In the genomic region with DNA sequence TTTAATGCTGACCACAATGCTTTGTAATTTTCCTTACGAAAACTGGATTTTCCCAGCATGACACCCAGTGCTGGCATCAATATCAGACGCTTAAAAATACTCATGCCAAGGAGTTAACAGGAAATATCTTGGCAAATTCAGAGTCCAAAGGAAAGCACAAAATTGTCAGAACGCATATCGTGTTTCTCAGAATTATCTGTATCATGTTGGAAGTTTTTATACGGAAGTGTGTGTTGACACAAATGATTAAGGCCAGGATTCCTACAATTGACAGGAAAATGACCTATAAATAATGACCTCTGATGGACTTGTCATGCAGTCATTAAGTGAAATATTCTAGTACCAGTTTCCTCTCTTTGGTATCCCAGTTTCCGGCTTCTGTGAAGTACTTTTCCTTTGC, we compare ENCODE assay signal across 21 cellular contexts.
DNase-seq lines count a peak whose midpoint lies in the region; ATAC-seq, FAIRE-seq and TF ChIP-seq lines count a peak whose summit lies in the region.
"Had no signal": no experiment of that assay in that cellular context is flagged by ENCODE, and none has a peak within 500 bp of the region (broad histone marks: within the 10 kb centered on the region; RNA-seq: fewer than 3 reads in every experiment).

No MANE protein-coding gene starts in this region.

- no peak for DNase-seq in A549 (ENCODE audit: low read depth in 1 of 2, low spot score in 1 of 2)
- no peak for DNase-seq in RWPE2 (ENCODE audit: low spot score)
- peak; percentile 72 for DNase-seq in dermis blood vessel endothelial cell
- peak; percentile 57 to 65 for DNase-seq in lung microvascular endothelial cell (ENCODE audit: low read depth in 2 of 2)
- DNase-seq in GM19240 (ENCODE audit: insufficient read length, low spot score): no peak
- DNase-seq: CD4-positive, alpha-beta memory T cell; DMS153; HFFc6; NCI-H187; NCI-H2107; NCI-H226; NCI-H524; NCI-H82 had no signal

- POLR2A ChIA-PET in A549 (lab: Yijun Ruan, JAX): no interaction called here

- H3K27ac ChIP-seq in A549 (0 out of 6 replicates have a peak overlapping the region, but pooled peaks of 1 of the 2 experiments have one; percentile 38), RWPE2 (ENCODE audit: poor library complexity, severe bottlenecking) (peak overlapping the region; percentile 35)
- H3K27ac ChIP-seq: BLaER1, KMS-11, RWPE1 had no signal

- ATAC-seq in A549 (no peak), RWPE2 (ENCODE audit: low read depth) (no peak), HG03139 (IDR thresholded peaks at IDR 0.05; ENCODE audit: unreplicated experiment) (no peak), HG03280 (IDR thresholded peaks at IDR 0.05; ENCODE audit: unreplicated experiment) (no peak), HG02623 (IDR thresholded peaks at IDR 0.05; ENCODE audit: unreplicated experiment) (no peak)

- no peak for TF ChIP-seq EP300 in A549 (IDR thresholded peaks at IDR 0.05)

- WGBS in A549 (ENCODE audit: missing lambda C conversion rate): 54% methylated on average over 6 of the region's 6 CpGs

- CTCF ChIA-PET in A549 (lab: Yijun Ruan, JAX): no interaction called here

- TF ChIP-seq POLR2A in A549 (IDR thresholded peaks at IDR 0.05; ENCODE audit: low read length): no peak

- FAIRE-seq in A549 (lab: Jason Lieb, UNC): no peak
- FAIRE-seq: GM12891, H54 had no signal

- H3K9me3 ChIP-seq in A549 (no peaks in the 10 kb centered on the region), RWPE2 (ENCODE audit: severe bottlenecking) (no peaks in the 10 kb centered on the region)
- H3K9me3 ChIP-seq: BLaER1 had no signal

- peak overlapping the region; percentile 72 for H3K4me2 ChIP-seq in A549
- H3K4me2 ChIP-seq: BLaER1, KMS-11 had no signal

- H3K4me1 ChIP-seq in A549: no peaks in the 10 kb centered on the region
- peaks cover 32% of the 10 kb centered on the region for H3K4me1 ChIP-seq in RWPE2 (ENCODE audit: insufficient read depth, poor library complexity, severe bottlenecking)
- H3K4me1 ChIP-seq: BLaER1 had no signal

- no peak for TF ChIP-seq RAD21 in A549 (conservative IDR thresholded peaks at IDR 0.05 in 1 of 2, IDR thresholded peaks at IDR 0.05 in 1 of 2)

- H3K4me3 ChIP-seq in A549 (no peak overlapping the region), RWPE2 (ENCODE audit: severe bottlenecking) (no peak overlapping the region)
- H3K4me3 ChIP-seq: BLaER1 had no signal

- TF ChIP-seq CTCF in A549 (IDR thresholded peaks at IDR 0.05) (no peak), RWPE2 (IDR thresholded peaks at IDR 0.05; ENCODE audit: poor library complexity, severe bottlenecking) (no peak)

- no peaks in the 10 kb centered on the region for H3K36me3 ChIP-seq in RWPE2 (ENCODE audit: low read depth)
- H3K36me3 ChIP-seq: BLaER1 had no signal

- no peaks in the 10 kb centered on the region for H3K27me3 ChIP-seq in RWPE2 (ENCODE audit: insufficient read depth, poor library complexity, severe bottlenecking)
- H3K27me3 ChIP-seq: BLaER1 had no signal

TF ChIP-seq in A549, 52 proteins besides CTCF, POLR2A, EP300 and RAD21:
- TF ChIP-seq RNF2 (IDR thresholded peaks at IDR 0.05; ENCODE audit: borderline replicate concordance, low read depth) (no peak), CBX2 (IDR thresholded peaks at IDR 0.05; ENCODE audit: borderline replicate concordance, low read depth) (no peak), JUN (IDR thresholded peaks at IDR 0.05) (no peak), MAZ (IDR thresholded peaks at IDR 0.05; ENCODE audit: borderline replicate concordance, low read depth, low read length) (no peak), CHD2 (IDR thresholded peaks at IDR 0.05; ENCODE audit: low read length, partially characterized antibody) (no peak), TFCP2L1 (CRISPR knock-in tag; IDR thresholded peaks at IDR 0.05) (no peak), RFX5 (IDR thresholded peaks at IDR 0.05) (no peak), NPAS2 (CRISPR knock-in tag; IDR thresholded peaks at IDR 0.05; ENCODE audit: borderline replicate concordance) (no peak), ZSCAN20 (CRISPR knock-in tag; IDR thresholded peaks at IDR 0.05) (no peak), RARB (CRISPR knock-in tag; IDR thresholded peaks at IDR 0.05) (no peak), FOSL2 (IDR thresholded peaks at IDR 0.05) (no peak), FOSL2 (CRISPR knock-in tag; IDR thresholded peaks at IDR 0.05) (no peak)
- TF ChIP-seq, protein P1, sequence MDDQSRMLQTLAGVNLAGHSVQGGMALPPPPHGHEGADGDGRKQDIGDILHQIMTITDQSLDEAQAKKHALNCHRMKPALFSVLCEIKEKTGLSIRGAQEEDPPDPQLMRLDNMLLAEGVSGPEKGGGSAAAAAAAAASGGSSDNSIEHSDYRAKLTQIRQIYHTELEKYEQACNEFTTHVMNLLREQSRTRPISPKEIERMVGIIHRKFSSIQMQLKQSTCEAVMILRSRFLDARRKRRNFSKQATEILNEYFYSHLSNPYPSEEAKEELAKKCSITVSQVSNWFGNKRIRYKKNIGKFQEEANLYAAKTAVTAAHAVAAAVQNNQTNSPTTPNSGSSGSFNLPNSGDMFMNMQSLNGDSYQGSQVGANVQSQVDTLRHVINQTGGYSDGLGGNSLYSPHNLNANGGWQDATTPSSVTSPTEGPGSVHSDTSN (IDR thresholded peaks at IDR 0.05): no peak

Comparison
In these comparisons a context has a peak if more than half of its experiments do, and no peak if none do; other contexts are left out.
1. DNase-seq: peak in dermis blood vessel endothelial cell (single experiment) and lung microvascular endothelial cell (2 of 2); none in A549 (0 of 2), RWPE2 (single experiment) and GM19240 (single experiment).